In the genomic region with DNA sequence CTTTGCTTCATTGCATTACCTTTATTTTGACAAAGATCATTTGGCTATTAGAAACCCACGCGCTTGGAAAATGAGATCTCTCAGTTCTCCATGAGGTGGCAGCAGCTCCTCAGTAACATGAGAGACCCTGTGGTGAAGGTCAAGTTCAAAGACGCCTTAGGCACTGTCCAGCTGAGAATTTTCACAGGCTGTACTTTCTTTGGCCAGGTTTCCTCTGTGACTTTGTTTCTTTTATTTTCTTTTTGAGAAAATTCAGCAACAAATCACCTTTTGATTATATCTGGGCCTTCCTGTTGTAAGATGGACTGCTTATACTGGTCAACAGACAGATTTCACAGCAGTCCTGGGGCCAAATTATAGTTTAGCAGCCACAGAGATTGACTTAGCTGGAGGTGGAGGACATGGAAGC, we compare ENCODE assay signal across 8 cellular contexts. TPM values are rescaled to one million over a fixed set of nuclear protein-coding genes. Genes with fewer than 3 reads are reported as not detected.
A peak's percentile ranks its signal among the peaks of the same experiment; 100 is the strongest.
DNase-seq lines count a peak whose midpoint lies in the region; ATAC-seq and TF ChIP-seq lines count a peak whose summit lies in the region.

No MANE protein-coding gene starts in this region.

- intact Hi-C loops in Right ventricle myocardium inferior (cut with DNase I) (loop anchor here (2.0 to 5.0 kb wide), 3 partner anchors 98 to 684 kb away; no protein-coding TSS in a partner anchor), heart left ventricle (cut with DNase I) (loop anchor here in 8 of 10 donors (1.0 to 10.0 kb wide), 10 partner anchors 96 to 826 kb away; no protein-coding TSS in a partner anchor)

- no peaks in the 10 kb centered on the region for H3K27me3 ChIP-seq in right atrium auricular region
- H3K27me3 ChIP-seq in heart left ventricle = no peaks in the 10 kb centered on the region

- H3K36me3 ChIP-seq in right atrium auricular region (no peaks in the 10 kb centered on the region), heart left ventricle (no peaks in the 10 kb centered on the region)

- no peak overlapping the region for H3K4me3 Mint-ChIP-seq in activated naive CD4-positive, alpha-beta T cell treated with anti-CD3 and anti-CD28 coated beads, Interleukin-2, amount 10 ng/mL, durations not matched to agents 7 days and 5 days

- TF ChIP-seq CTCF in right atrium auricular region (IDR thresholded peaks at IDR 0.05) (peak in 1 of 2 donors; percentile 75), heart left ventricle (IDR thresholded peaks at IDR 0.05) (peak; percentile 51 to 81 (median 66)), retinal pigment epithelial cell (conservative IDR thresholded peaks at IDR 0.05; ENCODE audit: low read depth, low read length) (peak; percentile 72)

- H3K27ac ChIP-seq in right atrium auricular region = no peak overlapping the region
- H3K27ac ChIP-seq in heart left ventricle = no peak overlapping the region

- H3K4me1 ChIP-seq in right atrium auricular region (no peaks in the 10 kb centered on the region), heart left ventricle (peaks cover 0 to 4% (median 0%) of the 10 kb centered on the region in 12 donors)

- no peak for DNase-seq in Right ventricle myocardium inferior (ENCODE audit: missing footprints)
- no peak for DNase-seq in right atrium auricular region (ENCODE audit: low spot score)
- DNase-seq in H4 (ENCODE audit: low spot score) = peak; percentile 26
- peak; percentile 33 for DNase-seq in NCI-H226
- DNase-seq in activated naive CD4-positive, alpha-beta T cell treated with anti-CD3 and anti-CD28 coated beads, Interleukin-2, amount 10 ng/mL, durations not matched to agents 7 days and 5 days = peak; percentile 52
- DNase-seq in heart left ventricle = peak in 4 of 5 donors; percentile 37 to 57 (median 42)
- DNase-seq in retinal pigment epithelial cell (ENCODE audit: low read depth) = peak; percentile 16

- no peaks in the 10 kb centered on the region for H3K36me3 Mint-ChIP-seq in activated naive CD4-positive, alpha-beta T cell treated with anti-CD3 and anti-CD28 coated beads, Interleukin-2, amount 10 ng/mL, durations not matched to agents 7 days and 5 days

- peak; percentile 81 for ATAC-seq in Right ventricle myocardium inferior
- ATAC-seq in heart left ventricle = peak; percentile 71 to 89 (median 86)
- ATAC-seq in HG03196 (IDR thresholded peaks at IDR 0.05; ENCODE audit: unreplicated experiment) = no peak

- H3K27me3 Mint-ChIP-seq in activated naive CD4-positive, alpha-beta T cell treated with anti-CD3 and anti-CD28 coated beads, Interleukin-2, amount 10 ng/mL, durations not matched to agents 7 days and 5 days = no peaks in the 10 kb centered on the region

- no peaks in the 10 kb centered on the region for H3K4me1 Mint-ChIP-seq in activated naive CD4-positive, alpha-beta T cell treated with anti-CD3 and anti-CD28 coated beads, Interleukin-2, amount 10 ng/mL, durations not matched to agents 7 days and 5 days

- CTCF ChIA-PET in activated naive CD4-positive, alpha-beta T cell treated with anti-CD3 and anti-CD28 coated beads, Interleukin-2, amount 10 ng/mL, durations not matched to agents 7 days and 5 days (lab: Charles Lee) = interaction anchor here (1.5 to 2.1 kb wide), 3 partner anchors 96 to 113 kb away, joined by 3 to 8 read pairs (median 4); no protein-coding TSS in a partner anchor

- H3K9me3 ChIP-seq in right atrium auricular region (no peaks in the 10 kb centered on the region), heart left ventricle (no peaks in the 10 kb centered on the region)

- 3 to 6% (median 3%) methylated on average over 3 of the region's 3 CpGs for WGBS in heart left ventricle, 4 donors

- TF ChIP-seq POLR2A in heart left ventricle (IDR thresholded peaks at IDR 0.05) = no peak

- no peak overlapping the region for H3K27ac Mint-ChIP-seq in activated naive CD4-positive, alpha-beta T cell treated with anti-CD3 and anti-CD28 coated beads, Interleukin-2, amount 10 ng/mL, durations not matched to agents 7 days and 5 days

- no peak overlapping the region for H3K4me3 ChIP-seq in right atrium auricular region
- H3K4me3 ChIP-seq in heart left ventricle = no peak overlapping the region
- no peak overlapping the region for H3K4me3 ChIP-seq in retinal pigment epithelial cell (ENCODE audit: low read length)

- no peaks in the 10 kb centered on the region for H3K9me3 Mint-ChIP-seq in activated naive CD4-positive, alpha-beta T cell treated with anti-CD3 and anti-CD28 coated beads, Interleukin-2, amount 10 ng/mL, durations not matched to agents 7 days and 5 days

RNA-seq across cellular contexts. Expression of gene RAB18, which starts 54.5 kb away (rescaled TPM):
- total RNA-seq in Right ventricle myocardium inferior = 114 TPM
- 10 to 100 TPM; 31.1 to 50.4 TPM for total RNA-seq in right atrium auricular region
- 26.1 and 30.4 TPM in 2 replicates for total RNA-seq in H4 (2014; rRNA removed; shearing (Covaris generic))
- total RNA-seq in heart left ventricle = 100 to 1,000 TPM in 7 of 9 donors, 10 to 100 TPM in 2; 39.8 to 145 (median 128) TPM
- 10 to 100 TPM; 28.4 to 66.4 TPM for polyA plus RNA-seq in heart left ventricle

Comparison
In these comparisons a context has a peak if more than half of its experiments do, and no peak if none do; other contexts are left out.
1. DNase-seq: peak in H4 (single experiment), NCI-H226 (single experiment), activated naive CD4-positive, alpha-beta T cell treated with anti-CD3 and anti-CD28 coated beads, Interleukin-2, amount 10 ng/mL, durations not matched to agents 7 days and 5 days (single experiment), heart left ventricle (4 of 5) and retinal pigment epithelial cell (single experiment); none in Right ventricle myocardium inferior (single experiment) and right atrium auricular region (single experiment).